8 cellular contexts compared by ENCODE assay signal in the genomic region with DNA sequence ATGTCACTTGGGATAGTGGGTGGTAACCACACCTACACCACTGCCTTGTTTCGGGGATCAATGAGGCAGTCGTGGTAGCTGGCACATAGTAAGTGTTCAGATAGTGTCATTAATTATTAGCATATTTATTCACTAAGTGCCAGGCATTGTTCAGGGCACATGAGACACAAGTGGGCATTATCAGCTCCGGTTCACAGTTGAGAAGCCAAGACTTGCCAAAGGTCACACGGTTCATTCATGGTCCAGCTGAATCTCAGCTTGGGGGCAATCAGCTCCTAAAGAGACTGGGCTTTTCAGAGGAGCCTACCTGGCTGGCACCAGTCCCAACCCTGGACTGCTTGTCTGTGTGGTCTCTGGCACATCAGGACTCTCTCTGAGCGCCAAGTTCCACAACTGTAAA.
"Had no signal": no experiment of that assay in that cellular context is flagged by ENCODE, and none has a peak within 500 bp of the region (broad histone marks: within the 10 kb centered on the region; RNA-seq: fewer than 3 reads in every experiment).

No MANE protein-coding gene starts in this region.

- ATAC-seq: GM23338, HepG2 had no signal

- DNase-seq: H9, HCEC 1CT, KBM-7 had no signal

- H2AFZ ChIP-seq: GM23338 had no signal

- H3K4me3 ChIP-seq: GM23338 had no signal

- H3K4me3 Mint-ChIP-seq: GM23338, H9, IgD-negative memory B cell had no signal

- H3K4me2 ChIP-seq: GM23338, KMS-11 had no signal

- H3K9ac ChIP-seq: KMS-11 had no signal

- H3K9me3 Mint-ChIP-seq: GM23338, H9 had no signal

- H3K27ac Mint-ChIP-seq: GM23338, H9, IgD-negative memory B cell had no signal

- H3K27ac ChIP-seq: HL-60, KMS-11 had no signal
